Comparison of ENCODE assay signal across 14 cellular contexts in the genomic region with DNA sequence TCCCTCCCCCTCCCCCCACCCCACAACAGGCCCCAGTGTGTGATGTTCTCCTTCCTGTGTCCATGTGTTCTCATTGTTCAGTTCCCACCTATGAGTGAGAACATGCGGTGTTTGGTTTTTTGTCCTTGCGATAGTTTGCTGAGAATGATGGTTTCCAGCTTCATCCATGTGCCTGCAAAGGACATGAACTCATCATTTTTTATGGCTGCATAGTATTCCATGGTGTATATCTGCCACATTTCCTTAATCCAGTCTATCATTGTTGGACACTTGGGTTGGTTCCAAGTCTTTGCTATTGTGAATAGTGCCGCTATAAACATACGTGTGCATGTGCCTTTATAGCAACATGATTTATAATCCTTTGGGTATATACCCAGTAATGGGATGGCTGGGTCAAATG. TPM values are rescaled to one million over a fixed set of nuclear protein-coding genes. Genes with fewer than 3 reads are reported as not detected.
"Had no signal": no experiment of that assay in that cellular context is flagged by ENCODE, and none has a peak within 500 bp of the region (broad histone marks: within the 10 kb centered on the region; RNA-seq: fewer than 3 reads in every experiment).

No MANE protein-coding gene starts in this region.

RNA-seq across cellular contexts. Expression of gene ITGA8, which starts 41.5 kb away (rescaled TPM):
- total RNA-seq: activated B cell treated with CpG ODN at 0.5 μM for 24 hours; activated CD4-positive, alpha-beta memory T cell treated with anti-CD3 and anti-CD28 coated beads for 36 hours; activated CD4-positive, alpha-beta memory T cell treated with anti-CD3 and anti-CD28 coated beads, Interleukin-2, amount 10 ng/mL, durations not matched to agents 7 days and 5 days; activated CD4-positive, alpha-beta T cell treated with anti-CD3 and anti-CD28 coated beads for 36 hours; activated CD4-positive, alpha-beta T cell treated with anti-CD3 and anti-CD28 coated beads, Interleukin-2, amount 10 ng/mL, durations not matched to agents 24 days and 14 days; activated CD4-positive, alpha-beta T cell treated with anti-CD3 and anti-CD28 coated beads, Interleukin-2, amount 10 ng/mL, durations not matched to agents 7 days and 5 days; activated CD8-positive, alpha-beta memory T cell treated with anti-CD3 and anti-CD28 coated beads for 36 hours; activated CD8-positive, alpha-beta memory T cell treated with anti-CD3 and anti-CD28 coated beads, Interleukin-2, amount 10 ng/mL, durations not matched to agents 7 days and 5 days; activated CD8-positive, alpha-beta T cell treated with anti-CD3 and anti-CD28 coated beads for 36 hours; activated CD8-positive, alpha-beta T cell treated with anti-CD3 and anti-CD28 coated beads, Interleukin-2, amount 10 ng/mL, durations not matched to agents 7 days and 5 days; T-helper 1 cell treated with Interleukin-12 subunit alpha and Interleukin-12 subunit beta and Interleukin-4 antibody, amounts not matched to agents 30 ng/mL and 1 ng/mL, for 36 hours; T-helper 17 cell; T-helper 2 cell treated with Interferon-gamma antibody and Interleukin-4, amounts not matched to agents 100 ng/mL and 5 ng/mL, for 36 hours; WTC11 had no signal
